16 cellular contexts compared by ENCODE assay signal in genomic region chr5:123559434-123559775, GRCh38. TPM values are rescaled to one million over a fixed set of nuclear protein-coding genes. Genes with fewer than 3 reads are reported as not detected.
DNase-seq lines count a peak whose midpoint lies in the region; ATAC-seq and TF ChIP-seq lines count a peak whose summit lies in the region.
"Had no signal": no experiment of that assay in that cellular context is flagged by ENCODE, and none has a peak within 500 bp of the region (broad histone marks: within the 10 kb centered on the region; RNA-seq: fewer than 3 reads in every experiment).

No MANE protein-coding gene starts in this region.

- H2BK120ac ChIP-seq in H9 (ENCODE audit: low read depth, low read length, poor library complexity, severe bottlenecking), result no peak overlapping the region

- H3K9me3 Mint-ChIP-seq in activated CD8-positive, alpha-beta T cell treated with anti-CD3 and anti-CD28 coated beads for 36 hours, result no peaks in the 10 kb centered on the region
- no peaks in the 10 kb centered on the region for H3K9me3 Mint-ChIP-seq in activated CD8-positive, alpha-beta T cell treated with anti-CD3 and anti-CD28 coated beads, Interleukin-2, amount 10 ng/mL, durations not matched to agents 7 days and 5 days (ENCODE audit: insufficient read depth)
- no peaks in the 10 kb centered on the region for H3K9me3 Mint-ChIP-seq in H9
- no peaks in the 10 kb centered on the region for H3K9me3 Mint-ChIP-seq in stimulated activated effector memory CD8-positive, alpha-beta T cell treated with anti-CD3 and anti-CD28 coated beads, Interleukin-12 subunit alpha, Interleukin-12 subunit beta, amount 100 ng/mL, for 72 hours
- H3K9me3 Mint-ChIP-seq: CD4-positive, alpha-beta T cell had no signal

- no CpG with 5 or more reads among the region's 1 CpG for WGBS in H9 (ENCODE audit: extremely low coverage, insufficient read length, low lambda C conversion rate)
- WGBS in thyroid gland, 2 donors, result 98% methylated on average over 1 of the region's 1 CpG
- WGBS in heart left ventricle, 4 donors, result 95 to 100% (median 97%) methylated on average over 1 of the region's 1 CpG

- H3K9me3 ChIP-seq in H9 (ENCODE audit: control insufficient read depth, low read depth, low read length), result no peaks in the 10 kb centered on the region
- H3K9me3 ChIP-seq in thyroid gland, result no peaks in the 10 kb centered on the region
- H3K9me3 ChIP-seq in heart left ventricle, result no peaks in the 10 kb centered on the region

- no peak overlapping the region for H3T11ph ChIP-seq in H9 (ENCODE audit: low read length)

- H2BK15ac ChIP-seq in H9 (ENCODE audit: low read depth, low read length), result no peak overlapping the region

- no peaks in the 10 kb centered on the region for H3K79me1 ChIP-seq in H9 (ENCODE audit: insufficient read depth, low read depth, low read length, poor library complexity, severe bottlenecking)

- no peak overlapping the region for H3K4me2 ChIP-seq in H9 (ENCODE audit: insufficient read depth, insufficient read length, low read length)

- TF ChIP-seq CTCF in activated CD8-positive, alpha-beta T cell treated with anti-CD3 and anti-CD28 coated beads for 36 hours (IDR thresholded peaks at IDR 0.05), result no peak
- TF ChIP-seq CTCF in H9 (conservative IDR thresholded peaks at IDR 0.05) (no peak), thyroid gland (IDR thresholded peaks at IDR 0.05) (no peak), heart left ventricle (IDR thresholded peaks at IDR 0.05) (no peak)

- H3K27ac Mint-ChIP-seq in activated CD8-positive, alpha-beta T cell treated with anti-CD3 and anti-CD28 coated beads for 36 hours, result no peak overlapping the region
- no peak overlapping the region for H3K27ac Mint-ChIP-seq in activated CD8-positive, alpha-beta T cell treated with anti-CD3 and anti-CD28 coated beads, Interleukin-2, amount 10 ng/mL, durations not matched to agents 7 days and 5 days
- peak overlapping the region in 2 of 3 experiments; percentile 46 to 66; a peak in 4 of 7 replicates for H3K27ac Mint-ChIP-seq in H9
- H3K27ac Mint-ChIP-seq in stimulated activated effector memory CD8-positive, alpha-beta T cell treated with anti-CD3 and anti-CD28 coated beads, Interleukin-12 subunit alpha, Interleukin-12 subunit beta, amount 100 ng/mL, for 72 hours, result no peak overlapping the region
- H3K27ac Mint-ChIP-seq: CD4-positive, alpha-beta T cell had no signal

- peaks cover 14% of the 10 kb centered on the region for H3K4me1 Mint-ChIP-seq in activated CD8-positive, alpha-beta T cell treated with anti-CD3 and anti-CD28 coated beads for 36 hours (ENCODE audit: low read depth)
- no peaks in the 10 kb centered on the region for H3K4me1 Mint-ChIP-seq in activated CD8-positive, alpha-beta T cell treated with anti-CD3 and anti-CD28 coated beads, Interleukin-2, amount 10 ng/mL, durations not matched to agents 7 days and 5 days (ENCODE audit: low read depth)
- peaks cover 22 to 30% of the 10 kb centered on the region in 2 experiments for H3K4me1 Mint-ChIP-seq in H9
- H3K4me1 Mint-ChIP-seq in stimulated activated effector memory CD8-positive, alpha-beta T cell treated with anti-CD3 and anti-CD28 coated beads, Interleukin-12 subunit alpha, Interleukin-12 subunit beta, amount 100 ng/mL, for 72 hours, result peaks cover 29% of the 10 kb centered on the region

- H3K4me1 ChIP-seq in H9 (ENCODE audit: insufficient read depth, low read length), result no peaks in the 10 kb centered on the region
- no peaks in the 10 kb centered on the region for H3K4me1 ChIP-seq in thyroid gland
- H3K4me1 ChIP-seq in heart left ventricle, result peaks cover 0 to 5% (median 0%) of the 10 kb centered on the region in 12 donors

- no peak for DNase-seq in activated CD8-positive, alpha-beta T cell treated with anti-CD3 and anti-CD28 coated beads for 36 hours
- no peak for DNase-seq in activated CD8-positive, alpha-beta T cell treated with anti-CD3 and anti-CD28 coated beads, Interleukin-2, amount 10 ng/mL, durations not matched to agents 7 days and 5 days
- DNase-seq in H9, result no peak
- DNase-seq in dedifferentiated amniotic fluid mesenchymal stem cell (ENCODE audit: extremely low spot score), result peak; percentile 23
- DNase-seq in stimulated activated effector memory CD8-positive, alpha-beta T cell treated with anti-CD3 and anti-CD28 coated beads, Interleukin-12 subunit alpha, Interleukin-12 subunit beta, amount 100 ng/mL, for 72 hours (ENCODE audit: low spot score in 2 of 2), result no peak
- DNase-seq in thyroid gland, result no peak
- no peak for DNase-seq in heart left ventricle
- no peak for DNase-seq in NCI-H774 (lab: John Stamatoyannopoulos, UW)
- DNase-seq: CD4-positive, alpha-beta T cell; DMS153; MM.1S; NCI-H1105 treated with DMSO at 0.1 percent for 48 hours; NCI-H1694 treated with DMSO at 0.1 percent for 48 hours; NK-92 treated with Interleukin-12 subunit alpha and Interleukin-12 subunit beta, amount 100 ng/mL, for 24 hours; Right ventricle myocardium superior had no signal

- H2AK5ac ChIP-seq in H9 (ENCODE audit: insufficient read length, low read length), result no peak overlapping the region

- no peak overlapping the region for H3K9ac ChIP-seq in H9 (ENCODE audit: extremely low read depth, insufficient read length, low read length)

- no peaks in the 10 kb centered on the region for H4K20me1 ChIP-seq in H9 (ENCODE audit: control insufficient read depth, insufficient read depth, insufficient read length)

- H3K36me3 ChIP-seq in thyroid gland, result no peaks in the 10 kb centered on the region
- H3K36me3 ChIP-seq in heart left ventricle, result peaks cover 0 to 13% (median 0%) of the 10 kb centered on the region in 9 donors

- POLR2A ChIA-PET in activated CD8-positive, alpha-beta T cell treated with anti-CD3 and anti-CD28 coated beads for 36 hours (lab: Charles Lee), result no interaction called here
- POLR2A ChIA-PET in activated CD8-positive, alpha-beta T cell treated with anti-CD3 and anti-CD28 coated beads, Interleukin-2, amount 10 ng/mL, durations not matched to agents 7 days and 5 days (lab: Charles Lee), result no interaction called here

- no peak overlapping the region for H3K4ac ChIP-seq in H9 (ENCODE audit: low read depth, low read length)

- no peak overlapping the region for H4K5ac ChIP-seq in H9 (ENCODE audit: insufficient read length, low read depth, low read length)

- ATAC-seq in activated CD8-positive, alpha-beta T cell treated with anti-CD3 and anti-CD28 coated beads for 36 hours, result peak; percentile 53
- no peak for ATAC-seq in activated CD8-positive, alpha-beta T cell treated with anti-CD3 and anti-CD28 coated beads, Interleukin-2, amount 10 ng/mL, durations not matched to agents 7 days and 5 days
- ATAC-seq in stimulated activated effector memory CD8-positive, alpha-beta T cell treated with anti-CD3 and anti-CD28 coated beads, Interleukin-12 subunit alpha, Interleukin-12 subunit beta, amount 100 ng/mL, for 72 hours, result peak; percentile 80
- no peak for ATAC-seq in heart left ventricle
- ATAC-seq: HCT116 had no signal

- no peak overlapping the region for H2BK12ac ChIP-seq in H9 (ENCODE audit: insufficient read length, low read depth, low read length)

- CTCF ChIA-PET in activated CD8-positive, alpha-beta T cell treated with anti-CD3 and anti-CD28 coated beads for 36 hours (lab: Charles Lee), result no interaction called here
- CTCF ChIA-PET in activated CD8-positive, alpha-beta T cell treated with anti-CD3 and anti-CD28 coated beads, Interleukin-2, amount 10 ng/mL, durations not matched to agents 7 days and 5 days (lab: Charles Lee), result no interaction called here

- no peak overlapping the region for H2AFZ ChIP-seq in H9 (ENCODE audit: low read length)

- no peak overlapping the region for H3K18ac ChIP-seq in H9 (ENCODE audit: insufficient read length, low read depth, low read length)

- no peaks in the 10 kb centered on the region for H3K79me2 ChIP-seq in H9 (ENCODE audit: insufficient read depth, low read length)

- H3K27me3 ChIP-seq in H9 (ENCODE audit: insufficient read depth, low read length), result no peaks in the 10 kb centered on the region
- no peaks in the 10 kb centered on the region for H3K27me3 ChIP-seq in thyroid gland
- H3K27me3 ChIP-seq in heart left ventricle, result no peaks in the 10 kb centered on the region

- no peak overlapping the region for H3K56ac ChIP-seq in H9 (ENCODE audit: insufficient read length, low read depth, low read length)

- H2BK20ac ChIP-seq in H9 (ENCODE audit: low read depth, low read length, poor library complexity, severe bottlenecking), result no peak overlapping the region

- H3K4me3 Mint-ChIP-seq in activated CD8-positive, alpha-beta T cell treated with anti-CD3 and anti-CD28 coated beads for 36 hours, result no peak overlapping the region
- no peak overlapping the region for H3K4me3 Mint-ChIP-seq in activated CD8-positive, alpha-beta T cell treated with anti-CD3 and anti-CD28 coated beads, Interleukin-2, amount 10 ng/mL, durations not matched to agents 7 days and 5 days
- no peak overlapping the region for H3K4me3 Mint-ChIP-seq in H9
- H3K4me3 Mint-ChIP-seq in stimulated activated effector memory CD8-positive, alpha-beta T cell treated with anti-CD3 and anti-CD28 coated beads, Interleukin-12 subunit alpha, Interleukin-12 subunit beta, amount 100 ng/mL, for 72 hours, result no peak overlapping the region
- H3K4me3 Mint-ChIP-seq: CD4-positive, alpha-beta T cell had no signal

- H4K91ac ChIP-seq in H9 (ENCODE audit: insufficient read length, low read depth, low read length), result no peak overlapping the region

- intact Hi-C loops in activated CD8-positive, alpha-beta T cell treated with anti-CD3 and anti-CD28 coated beads for 36 hours (cut with micrococcal nuclease), result no loop called here
- intact Hi-C loops in thyroid gland (cut with DNase I), result no loop called here
- intact Hi-C loops in heart left ventricle (cut with DNase I), result no loop called here

- H3K4me3 ChIP-seq in thyroid gland (replicated peaks in 1 of 3) (no peak overlapping the region), heart left ventricle (no peak overlapping the region)

- H2BK5ac ChIP-seq in H9 (ENCODE audit: insufficient read length, low read length), result no peak overlapping the region

- H3K27ac ChIP-seq in H9 (ENCODE audit: insufficient read length, low read depth, low read length), result no peak overlapping the region
- H3K27ac ChIP-seq in thyroid gland, result no peak overlapping the region
- no peak overlapping the region for H3K27ac ChIP-seq in heart left ventricle

- H3K14ac ChIP-seq in H9 (ENCODE audit: insufficient read depth, low read length), result no peak overlapping the region

- TF ChIP-seq POLR2A in thyroid gland (IDR thresholded peaks at IDR 0.05), result no peak
- TF ChIP-seq POLR2A in heart left ventricle (IDR thresholded peaks at IDR 0.05), result no peak

- H3K27me3 Mint-ChIP-seq in activated CD8-positive, alpha-beta T cell treated with anti-CD3 and anti-CD28 coated beads for 36 hours, result no peaks in the 10 kb centered on the region
- no peaks in the 10 kb centered on the region for H3K27me3 Mint-ChIP-seq in activated CD8-positive, alpha-beta T cell treated with anti-CD3 and anti-CD28 coated beads, Interleukin-2, amount 10 ng/mL, durations not matched to agents 7 days and 5 days (ENCODE audit: low read depth)
- no peaks in the 10 kb centered on the region for H3K27me3 Mint-ChIP-seq in H9 (ENCODE audit: low read depth)
- H3K27me3 Mint-ChIP-seq: CD4-positive, alpha-beta T cell had no signal

- H4K8ac ChIP-seq in H9 (replicated peaks; ENCODE audit: insufficient read length, low read depth, low read length), result no peak overlapping the region

- H3K23me2 ChIP-seq in H9 (ENCODE audit: insufficient read length, low read depth, low read length, poor library complexity, severe bottlenecking), result no peaks in the 10 kb centered on the region

- peaks cover 19% of the 10 kb centered on the region for H3K36me3 Mint-ChIP-seq in activated CD8-positive, alpha-beta T cell treated with anti-CD3 and anti-CD28 coated beads for 36 hours (ENCODE audit: low read depth)
- peaks cover 20% of the 10 kb centered on the region for H3K36me3 Mint-ChIP-seq in activated CD8-positive, alpha-beta T cell treated with anti-CD3 and anti-CD28 coated beads, Interleukin-2, amount 10 ng/mL, durations not matched to agents 7 days and 5 days (ENCODE audit: low read depth)
- H3K36me3 Mint-ChIP-seq in H9 (ENCODE audit: insufficient read depth in 1 of 3, low read depth in 3 of 3), result peaks cover 0 to 12% (median 5%) of the 10 kb centered on the region in 3 experiments; a peak in 5 of 7 replicates
- H3K36me3 Mint-ChIP-seq in stimulated activated effector memory CD8-positive, alpha-beta T cell treated with anti-CD3 and anti-CD28 coated beads, Interleukin-12 subunit alpha, Interleukin-12 subunit beta, amount 100 ng/mL, for 72 hours, result peaks cover 29% of the 10 kb centered on the region

- H3K23ac ChIP-seq in H9 (ENCODE audit: insufficient read length, low read depth, low read length), result no peak overlapping the region

RNA-seq across cellular contexts. Expression of gene CSNK1G3, which starts 47.4 kb away (rescaled TPM):
- 10 to 100 TPM; 36.1 to 39.2 TPM for total RNA-seq in activated CD8-positive, alpha-beta T cell treated with anti-CD3 and anti-CD28 coated beads for 36 hours
- total RNA-seq in activated CD8-positive, alpha-beta T cell treated with anti-CD3 and anti-CD28 coated beads, Interleukin-2, amount 10 ng/mL, durations not matched to agents 7 days and 5 days, result 10 to 100 TPM; 26.9 to 28.6 TPM
- total RNA-seq in H9 (2021) (45.6 and 48.3 TPM in 2 replicates), thyroid gland (10 to 100 TPM; 43.5 to 60.0 (median 53.2) TPM), heart left ventricle (10 to 100 TPM; 19.3 to 34.3 (median 25.4) TPM)
- polyA plus RNA-seq in heart left ventricle, result 1 to 10 TPM; 4.0 to 8.0 TPM

Comparison
In these comparisons a context has a peak if more than half of its experiments do, and no peak if none do; other contexts are left out.
1. ATAC-seq: peak in activated CD8-positive, alpha-beta T cell treated with anti-CD3 and anti-CD28 coated beads for 36 hours (single experiment) and stimulated activated effector memory CD8-positive, alpha-beta T cell treated with anti-CD3 and anti-CD28 coated beads, Interleukin-12 subunit alpha, Interleukin-12 subunit beta, amount 100 ng/mL, for 72 hours (single experiment); none in activated CD8-positive, alpha-beta T cell treated with anti-CD3 and anti-CD28 coated beads, Interleukin-2, amount 10 ng/mL, durations not matched to agents 7 days and 5 days (single experiment) and heart left ventricle (0 of 4).
2. H3K27ac Mint-ChIP-seq: peak in H9 (2 of 3); none in activated CD8-positive, alpha-beta T cell treated with anti-CD3 and anti-CD28 coated beads for 36 hours (single experiment), activated CD8-positive, alpha-beta T cell treated with anti-CD3 and anti-CD28 coated beads, Interleukin-2, amount 10 ng/mL, durations not matched to agents 7 days and 5 days (single experiment) and stimulated activated effector memory CD8-positive, alpha-beta T cell treated with anti-CD3 and anti-CD28 coated beads, Interleukin-12 subunit alpha, Interleukin-12 subunit beta, amount 100 ng/mL, for 72 hours (single experiment).